In genomic region chr16:81808933-81809480, GRCh38 we compare ENCODE assay signal across 10 cellular contexts. TPM values are rescaled to one million over a fixed set of nuclear protein-coding genes. Genes with fewer than 3 reads are reported as not detected.
A peak's percentile ranks its signal among the peaks of the same experiment; 100 is the strongest.
DNase-seq lines count a peak whose midpoint lies in the region; ATAC-seq, FAIRE-seq and TF ChIP-seq lines count a peak whose summit lies in the region.
"Had no signal": no experiment of that assay in that cellular context is flagged by ENCODE, and none has a peak within 500 bp of the region (broad histone marks: within the 10 kb centered on the region; RNA-seq: fewer than 3 reads in every experiment).

No MANE protein-coding gene starts in this region.

- H3K9me3 ChIP-seq in HepG2 (ENCODE audit: low read length): no peaks in the 10 kb centered on the region

- peaks cover 1% of the 10 kb centered on the region for H3K27me3 Mint-ChIP-seq in IgD-negative memory B cell
- H3K27me3 Mint-ChIP-seq in activated naive CD4-positive, alpha-beta T cell treated with anti-CD3 and anti-CD28 coated beads for 36 hours (ENCODE audit: low read depth): no peaks in the 10 kb centered on the region

- TF ChIP-seq POLR2A in HepG2 (IDR thresholded peaks at IDR 0.05; ENCODE audit: insufficient read depth in 1 of 2, low read depth in 2 of 2, low read length in 2 of 2): no peak

- POLR2A ChIA-PET in HepG2 (lab: Yijun Ruan, JAX): no interaction called here

- CTCF ChIA-PET in HepG2 (lab: Yijun Ruan, JAX; ENCODE audit: low intra/inter-chr PET ratio, low total read pairs): no interaction called here
- CTCF ChIA-PET in activated naive CD4-positive, alpha-beta T cell treated with anti-CD3 and anti-CD28 coated beads for 36 hours (lab: Charles Lee): no interaction called here

- ATAC-seq in GM18511 (IDR thresholded peaks at IDR 0.05; ENCODE audit: unreplicated experiment) (peak; percentile 78), GM21723 (IDR thresholded peaks at IDR 0.05; ENCODE audit: unreplicated experiment) (peak; percentile 78), HepG2 (peak; percentile 89)

- H3K27ac Mint-ChIP-seq in IgD-negative memory B cell: peak overlapping the region; percentile 98 to 100 (median 98)
- H3K27ac Mint-ChIP-seq in activated naive CD4-positive, alpha-beta T cell treated with anti-CD3 and anti-CD28 coated beads for 36 hours: no peak overlapping the region

- peaks cover 0 to 5% (median 3%) of the 10 kb centered on the region in 3 donors for H3K9me3 Mint-ChIP-seq in IgD-negative memory B cell
- H3K9me3 Mint-ChIP-seq in activated naive CD4-positive, alpha-beta T cell treated with anti-CD3 and anti-CD28 coated beads for 36 hours: peaks cover 5% of the 10 kb centered on the region

- H3K79me2 ChIP-seq in HepG2 (ENCODE audit: insufficient read depth, low read length): no peaks in the 10 kb centered on the region

- H2AFZ ChIP-seq in HepG2 (ENCODE audit: low read length): no peak overlapping the region

- DNase-seq in HepG2 (ENCODE audit: low spot score): peak; percentile 44
- DNase-seq in activated naive CD4-positive, alpha-beta T cell treated with anti-CD3 and anti-CD28 coated beads for 36 hours: no peak
- no peak for DNase-seq in NCI-H2171 (lab: John Stamatoyannopoulos, UW)
- no peak for DNase-seq in activated naive CD4-positive, alpha-beta T cell treated with anti-CD3 and anti-CD28 coated beads, Interleukin-2, amount 50 U/mL, for 16 hours
- no peak for DNase-seq in activated CD4-positive, alpha-beta T cell treated with anti-CD3 and anti-CD28 coated beads, Interleukin-2, amount 50 U/mL, for 48 hours
- DNase-seq: activated naive CD4-positive, alpha-beta T cell had no signal

- no peak overlapping the region for H3K4me3 ChIP-seq in HepG2 (replicated peaks in 1 of 3; ENCODE audit: insufficient read depth in 1 of 3, low read depth in 2 of 3, low read length in 3 of 3)

- TF ChIP-seq EP300 in HepG2 (IDR thresholded peaks at IDR 0.05; ENCODE audit: low read depth in 2 of 2, low read length in 2 of 2) (no peak), HepG2 (CRISPR knock-in tag; IDR thresholded peaks at IDR 0.05; ENCODE audit: borderline replicate concordance) (no peak)

- no TSS peak for BruUV-seq in HepG2 (replicated peaks; lab: Mats Ljungman, UMichigan)

- no peaks in the 10 kb centered on the region for H3K36me3 ChIP-seq in HepG2 (replicated peaks in 1 of 2; ENCODE audit: control insufficient read depth in 1 of 2, insufficient read depth in 2 of 2, low read length in 2 of 2)

- H3K27ac ChIP-seq in HepG2 (ENCODE audit: extremely low read length, insufficient read depth, low read length): no peak overlapping the region

- H4K20me1 ChIP-seq in HepG2 (ENCODE audit: insufficient read depth, low read length): no peaks in the 10 kb centered on the region

- WGBS in HepG2 (ENCODE audit: low lambda C conversion rate): 0% methylated on average over 3 of the region's 3 CpGs

- in situ Hi-C loops in HepG2 (cut with HindIII; ENCODE audit: extremely low pct_ligation_motif_present, low pct_unique_long_range_greater_than_20kb): no loop called here

- H3K4me3 Mint-ChIP-seq in IgD-negative memory B cell: peak overlapping the region; percentile 60 to 95 (median 65)
- no peak overlapping the region for H3K4me3 Mint-ChIP-seq in activated naive CD4-positive, alpha-beta T cell treated with anti-CD3 and anti-CD28 coated beads for 36 hours

- peaks cover 11% of the 10 kb centered on the region for H3K4me1 ChIP-seq in HepG2 (ENCODE audit: insufficient read depth, low read length)

- intact Hi-C loops in HepG2 (cut with micrococcal nuclease; ENCODE audit: unreplicated experiment): no loop called here
- intact Hi-C loops in activated naive CD4-positive, alpha-beta T cell treated with anti-CD3 and anti-CD28 coated beads for 36 hours (cut with micrococcal nuclease): no loop called here

- no peak overlapping the region for H3K9ac ChIP-seq in HepG2 (ENCODE audit: insufficient read depth, low read depth, low read length)

- TF ChIP-seq RAD21 in HepG2 (CRISPR knock-in tag; IDR thresholded peaks at IDR 0.05): no peak

- no peak overlapping the region for H3K4me2 ChIP-seq in HepG2 (ENCODE audit: low read depth, low read length)

- no peak for TF ChIP-seq CTCF in HepG2 (CRISPR knock-in tag; IDR thresholded peaks at IDR 0.05)

- peaks cover 0 to 26% of the 10 kb centered on the region in 2 experiments; a peak in 4 of 5 replicates for H3K27me3 ChIP-seq in HepG2 (ENCODE audit: control insufficient read depth in 1 of 2, insufficient read depth in 2 of 2, low read length in 2 of 2)

- H3K36me3 Mint-ChIP-seq in IgD-negative memory B cell: peaks cover 23% of the 10 kb centered on the region
- no peaks in the 10 kb centered on the region for H3K36me3 Mint-ChIP-seq in activated naive CD4-positive, alpha-beta T cell treated with anti-CD3 and anti-CD28 coated beads for 36 hours (ENCODE audit: low read depth)

- FAIRE-seq in HepG2 (lab: Jason Lieb, UNC): no peak
- FAIRE-seq: islet of Langerhans had no signal

- peaks cover 66 to 91% (median 89%) of the 10 kb centered on the region in 3 donors for H3K4me1 Mint-ChIP-seq in IgD-negative memory B cell
- peaks cover 4% of the 10 kb centered on the region for H3K4me1 Mint-ChIP-seq in activated naive CD4-positive, alpha-beta T cell treated with anti-CD3 and anti-CD28 coated beads for 36 hours (ENCODE audit: low read depth)

TF ChIP-seq in HepG2, 621 proteins besides CTCF, POLR2A, EP300 and RAD21 (continues in another document):
- TF ChIP-seq ARID3A (IDR thresholded peaks at IDR 0.05; ENCODE audit: low read depth, low read length) (0 out of 2 replicates have a peak, but pooled peaks have one; percentile 46), HNF4A (CRISPR knock-in tag; IDR thresholded peaks at IDR 0.05) (peak; percentile 66), ARNTL (CRISPR knock-in tag; IDR thresholded peaks at IDR 0.05) (no peak), FOXA1 (IDR thresholded peaks at IDR 0.05) (no peak), FOXA1 (CRISPR knock-in tag; IDR thresholded peaks at IDR 0.05) (peak; percentile 61), ZNF616 (CRISPR knock-in tag; IDR thresholded peaks at IDR 0.05; ENCODE audit: low read depth) (no peak), PHF21A (CRISPR knock-in tag; IDR thresholded peaks at IDR 0.05) (0 out of 2 replicates have a peak, but pooled peaks have one; percentile 39), NFKBIZ (CRISPR knock-in tag; IDR thresholded peaks at IDR 0.05) (no peak), FOXA3 (CRISPR knock-in tag; IDR thresholded peaks at IDR 0.05) (peak; percentile 33; the same call in 1 of the 2 replicates), EEA1 (CRISPR knock-in tag; IDR thresholded peaks at IDR 0.05; ENCODE audit: borderline replicate concordance) (no peak)

RNA-seq across cellular contexts. Expression of gene PLCG2, which starts 29.9 kb away (rescaled TPM):
- 123 TPM for polyA plus RNA-seq in IgD-negative memory B cell
- total RNA-seq in HepG2 (2016; rRNA removed; fragmentation: Illumina TruSeq; extraction: Trizol): 0.13 TPM in 1 of 2 replicates, not detected in the other
- under 0.01 TPM in 1 of 2 replicates, not detected in the other for total RNA-seq in HepG2 (2016; cell fraction: cytosol; rRNA removed; fragmentation: Illumina TruSeq; extraction: Trizol; ENCODE audit: low read depth)
- total RNA-seq in HepG2 (2016; cell fraction: insoluble cytoplasmic fraction; rRNA removed; fragmentation: Illumina TruSeq; extraction: Trizol): 0.06 TPM in 1 of 2 replicates, not detected in the other
- not detected in 2 replicates for total RNA-seq in HepG2 (2016; cell fraction: membrane; rRNA removed; fragmentation: Illumina TruSeq; extraction: Trizol)
- total RNA-seq in HepG2 (2016; cell fraction: nucleus; rRNA removed; fragmentation: Illumina TruSeq; extraction: Trizol): not detected in 2 replicates
- polyA plus RNA-seq in HepG2 (2011; rRNA removed): 0.18 and 0.63 TPM in 2 replicates
- polyA plus RNA-seq in HepG2 (2011; cell fraction: cytosol; rRNA removed): 0.31 and 0.46 TPM in 2 replicates
- 1.1 and 2.2 TPM in 2 replicates for polyA plus RNA-seq in HepG2 (2011; cell fraction: nucleus; rRNA removed)
- polyA plus RNA-seq in HepG2 (2012): 1.6 and 2.5 TPM in 2 replicates
- not detected in 2 replicates for polyA plus RNA-seq in HepG2 (2016; cell fraction: cytosol; fragmentation: Illumina TruSeq; extraction: Trizol; ENCODE audit: low read depth)
- not detected in 2 replicates for polyA plus RNA-seq in HepG2 (2016; cell fraction: insoluble cytoplasmic fraction; fragmentation: Illumina TruSeq; extraction: Trizol; ENCODE audit: low read depth)
- not detected in 2 replicates for polyA plus RNA-seq in HepG2 (2016; cell fraction: membrane; fragmentation: Illumina TruSeq; extraction: Trizol; ENCODE audit: low read depth)
- not detected in 2 replicates for polyA plus RNA-seq in HepG2 (2016; cell fraction: nucleus; fragmentation: Illumina TruSeq; extraction: Trizol; ENCODE audit: insufficient read depth, low read depth)
- polyA minus RNA-seq in HepG2 (2011; rRNA and poly(A)+ RNA removed; ENCODE audit: low replicate concordance): 4.0 and 7.0 TPM in 2 replicates
- not detected in 2 replicates for polyA minus RNA-seq in HepG2 (2011; cell fraction: cytosol; rRNA and poly(A)+ RNA removed)
- 1.1 and 2.3 TPM in 2 replicates for polyA minus RNA-seq in HepG2 (2011; cell fraction: nucleus; rRNA and poly(A)+ RNA removed)
- total RNA-seq in activated naive CD4-positive, alpha-beta T cell treated with anti-CD3 and anti-CD28 coated beads for 36 hours: 10 to 100 TPM; 12.0 to 13.4 TPM

Comparison
In these comparisons a context has a peak if more than half of its experiments do, and no peak if none do; other contexts are left out.
1. RNA of gene PLCG2, which starts 29.9 kb away (total RNA-seq): 12.0 to 13.4 TPM in activated naive CD4-positive, alpha-beta T cell treated with anti-CD3 and anti-CD28 coated beads for 36 hours; under 0.01 to 0.13 TPM in HepG2; every median in the first group is over 10 times any median in the second.
2. Peak in every context shown above with its lines, with median percentiles within 50 percentile points of each other: ATAC-seq.